ENCODE assay signal across 21 cellular contexts in the genomic region with DNA sequence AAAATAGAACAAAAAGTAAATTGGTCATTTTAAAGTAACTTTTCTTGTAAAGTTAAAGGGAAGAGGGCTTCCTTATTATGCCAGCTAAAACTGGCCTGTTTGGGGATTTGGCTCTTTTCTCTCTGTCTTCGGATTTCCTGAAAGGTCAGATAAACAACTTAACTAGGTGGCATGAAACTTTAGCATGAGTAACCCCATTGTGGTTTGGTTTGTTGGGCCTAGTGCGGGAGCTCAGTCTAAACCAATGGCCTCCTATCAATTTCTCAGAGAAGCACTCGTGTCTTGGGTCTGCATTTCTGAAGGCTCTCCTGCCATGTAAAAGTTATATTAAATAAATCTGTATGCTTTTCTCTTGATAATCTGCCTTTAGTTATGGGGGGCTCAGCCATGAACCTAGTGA.
"Had no signal": no experiment of that assay in that cellular context is flagged by ENCODE, and none has a peak within 500 bp of the region (broad histone marks: within the 10 kb centered on the region; RNA-seq: fewer than 3 reads in every experiment).

No MANE protein-coding gene starts in this region.

- H3K4me3 ChIP-seq: body of pancreas, gastroesophageal sphincter, mucosa of descending colon, suprapubic skin, upper lobe of right lung had no signal

- H3K27ac ChIP-seq: body of pancreas, gastroesophageal sphincter, suprapubic skin, upper lobe of right lung, VCaP had no signal

- H3K27me3 ChIP-seq: body of pancreas, gastroesophageal sphincter, suprapubic skin, upper lobe of right lung had no signal

- H3K4me3 Mint-ChIP-seq: central memory CD8-positive, alpha-beta T cell; natural killer cell treated with Interleukin-12 subunit alpha and Interleukin-12 subunit beta and Interleukin-15 and Interleukin-18, amount 100 ng/mL, for 72 hours; stimulated activated naive B cell treated with anti-CD40 and anti-IgM and Interleukin-4, amounts not matched to agents 10 μg/mL and 1 μg/mL and 100 μg/mL, for 72 hours had no signal

- H3K4me1 ChIP-seq: gastroesophageal sphincter had no signal

- ATAC-seq: body of pancreas; gastroesophageal sphincter; left lobe of liver; mucosa of descending colon; natural killer cell treated with Interleukin-12 subunit alpha and Interleukin-12 subunit beta and Interleukin-15 and Interleukin-18, amount 100 ng/mL, for 72 hours; right cardiac atrium; stimulated activated naive B cell treated with anti-CD40 and anti-IgM and Interleukin-4, amounts not matched to agents 10 μg/mL and 1 μg/mL and 100 μg/mL, for 72 hours; upper lobe of right lung had no signal

- H3K36me3 Mint-ChIP-seq: natural killer cell treated with Interleukin-12 subunit alpha and Interleukin-12 subunit beta and Interleukin-15 and Interleukin-18, amount 100 ng/mL, for 72 hours; stimulated activated naive B cell treated with anti-CD40 and anti-IgM and Interleukin-4, amounts not matched to agents 10 μg/mL and 1 μg/mL and 100 μg/mL, for 72 hours had no signal

- H3K27me3 Mint-ChIP-seq: central memory CD8-positive, alpha-beta T cell; stimulated activated naive B cell treated with anti-CD40 and anti-IgM and Interleukin-4, amounts not matched to agents 10 μg/mL and 1 μg/mL and 100 μg/mL, for 72 hours had no signal

- H3K27ac Mint-ChIP-seq: natural killer cell treated with Interleukin-12 subunit alpha and Interleukin-12 subunit beta and Interleukin-15 and Interleukin-18, amount 100 ng/mL, for 72 hours; progenitor cell of endocrine pancreas; stimulated activated naive B cell treated with anti-CD40 and anti-IgM and Interleukin-4, amounts not matched to agents 10 μg/mL and 1 μg/mL and 100 μg/mL, for 72 hours had no signal

- H3K4me1 Mint-ChIP-seq: central memory CD8-positive, alpha-beta T cell; stimulated activated naive B cell treated with anti-CD40 and anti-IgM and Interleukin-4, amounts not matched to agents 10 μg/mL and 1 μg/mL and 100 μg/mL, for 72 hours had no signal

- DNase-seq: activated CD4-positive, alpha-beta T cell treated with anti-CD3 and anti-CD28 coated beads for 4 hours; activated gamma-delta T cell treated with Interleukin-2 at 50 U/mL for 16 hours; activated T-cell treated with anti-CD3 and anti-CD28 coated beads, Interleukin-2, amount 50 U/mL, for 1 hour; body of pancreas; cortex of kidney; effector CD8-positive, alpha-beta T cell; islet precursor cell; mammary epithelial cell; mucosa of descending colon; nucleus accumbens; right cardiac atrium; stimulated activated naive B cell treated with anti-CD40 and anti-IgM and Interleukin-4, amounts not matched to agents 10 μg/mL and 1 μg/mL and 100 μg/mL, for 72 hours; T1000; upper lobe of right lung had no signal

- H3K9me3 ChIP-seq: body of pancreas, gastroesophageal sphincter, mucosa of descending colon, suprapubic skin, upper lobe of right lung had no signal

- H3K36me3 ChIP-seq: gastroesophageal sphincter, suprapubic skin, upper lobe of right lung had no signal
